ENCODE assay signal across 32 cellular contexts in the genomic region with DNA sequence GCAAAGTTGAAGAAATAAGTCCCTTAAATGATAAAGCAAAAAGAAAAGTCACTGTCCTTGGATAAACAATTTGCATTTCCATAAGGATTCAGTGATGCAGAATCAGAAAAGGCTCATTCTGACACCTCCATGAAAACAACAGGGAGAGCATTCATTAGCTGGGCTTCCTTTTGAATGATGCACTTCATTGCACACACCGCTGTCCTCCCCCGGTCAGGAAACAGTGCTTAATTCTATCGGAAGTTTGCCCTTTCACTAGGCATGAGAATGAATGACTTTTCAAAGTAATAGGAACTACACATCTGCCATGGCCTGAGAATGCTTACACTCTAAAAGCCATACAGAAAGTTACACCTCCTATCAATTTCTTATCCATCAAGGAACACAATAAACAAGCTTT. TPM values are rescaled to one million over a fixed set of nuclear protein-coding genes. Genes with fewer than 3 reads are reported as not detected.
A peak's percentile ranks its signal among the peaks of the same experiment; 100 is the strongest.
DNase-seq lines count a peak whose midpoint lies in the region; ATAC-seq, FAIRE-seq and TF ChIP-seq lines count a peak whose summit lies in the region.
"Had no signal": no experiment of that assay in that cellular context is flagged by ENCODE, and none has a peak within 500 bp of the region (broad histone marks: within the 10 kb centered on the region; RNA-seq: fewer than 3 reads in every experiment).

No MANE protein-coding gene starts in this region.

- H4K91ac ChIP-seq in neuronal stem cell (ENCODE audit: low read depth, low read length, poor library complexity) = no peak overlapping the region

- intact Hi-C loops in ovary (cut with DNase I) = no loop called here

- no peak overlapping the region for H2BK120ac ChIP-seq in neuronal stem cell (ENCODE audit: low read depth, low read length)

- WGBS in neuronal stem cell (ENCODE audit: extremely low coverage in 2 of 2, insufficient read length in 2 of 2, insufficient replicate concordance in 1 of 2), 2 donors = no CpG with 5 or more reads among the region's 3 CpGs
- 82 to 87% (median 83%) methylated on average over 3 of the region's 3 CpGs for WGBS in ovary, 3 donors

- H3K27me3 ChIP-seq in RWPE2 (ENCODE audit: insufficient read depth, poor library complexity, severe bottlenecking) (no peaks in the 10 kb centered on the region), neuronal stem cell (ENCODE audit: control insufficient read depth in 3 of 3, insufficient read depth in 3 of 3, low read depth in 1 of 3, low read length in 3 of 3) (no peaks in the 10 kb centered on the region), ovary (no peaks in the 10 kb centered on the region)

- H3K79me1 ChIP-seq in neuronal stem cell (ENCODE audit: low read depth, low read length) = no peaks in the 10 kb centered on the region

- no peak overlapping the region for H3K14ac ChIP-seq in neuronal stem cell (ENCODE audit: low read length)

- TF ChIP-seq POLR2A in ovary (IDR thresholded peaks at IDR 0.05) = no peak

- TF ChIP-seq EP300 in ovary (IDR thresholded peaks at IDR 0.05) = no peak

- peak overlapping the region; percentile 52 for H3K27ac ChIP-seq in RWPE2 (ENCODE audit: poor library complexity, severe bottlenecking)
- peak overlapping the region; percentile 17 for H3K27ac ChIP-seq in neuronal stem cell (replicated peaks; ENCODE audit: low read length)
- no peak overlapping the region for H3K27ac ChIP-seq in ovary
- H3K27ac ChIP-seq: 22Rv1, RWPE1, SK-N-MC had no signal

- H4K8ac ChIP-seq in neuronal stem cell (ENCODE audit: low read depth, low read length) = no peak overlapping the region

- no peak overlapping the region for H3K4ac ChIP-seq in neuronal stem cell (ENCODE audit: low read length)

- H3K4me3 ChIP-seq in RWPE2 (ENCODE audit: severe bottlenecking) (no peak overlapping the region), neuronal stem cell (ENCODE audit: low read length in 2 of 2) (no peak overlapping the region), ovary (no peak overlapping the region)
- H3K4me3 ChIP-seq: K562, SK-N-MC had no signal

- H3K18ac ChIP-seq in neuronal stem cell (ENCODE audit: low read length) = no peak overlapping the region

- H2BK15ac ChIP-seq in neuronal stem cell (ENCODE audit: low read length) = no peak overlapping the region

- H3K23ac ChIP-seq in neuronal stem cell (ENCODE audit: low read depth, low read length, poor library complexity) = no peak overlapping the region

- no peaks in the 10 kb centered on the region for H3K36me3 ChIP-seq in RWPE2 (ENCODE audit: low read depth)
- no peaks in the 10 kb centered on the region for H3K36me3 ChIP-seq in neuronal stem cell (replicated peaks in 1 of 2; ENCODE audit: control insufficient read depth in 2 of 2, insufficient read depth in 2 of 2, low read length in 2 of 2)
- H3K36me3 ChIP-seq in ovary = no peaks in the 10 kb centered on the region

- H2BK12ac ChIP-seq in neuronal stem cell (ENCODE audit: low read length) = no peak overlapping the region

- FAIRE-seq in D721Med (lab: Jason Lieb, UNC) = peak; percentile 77
- FAIRE-seq: GM18507, HTR-8/SVneo, K562 had no signal

- no peak for DNase-seq in D721Med (ENCODE audit: insufficient read length, low spot score)
- DNase-seq in RWPE2 (ENCODE audit: low spot score) = no peak
- DNase-seq in kidney tubule cell (ENCODE audit: low spot score) = peak; percentile 40
- peak; percentile 32 for DNase-seq in neuronal stem cell (ENCODE audit: low spot score)
- no peak for DNase-seq in dermis blood vessel endothelial cell
- DNase-seq in ovary = no peak
- DNase-seq: ACHN; CD4-positive, alpha-beta T cell; DMS53; H7; Kasumi-1; MV-4-11; NCI-H1105; NCI-H1436 treated with DMSO at 0.1 percent for 48 hours; NCI-H187 treated with DMSO at 0.1 percent for 48 hours; NCI-H2171 treated with DMSO at 0.1 percent for 48 hours; NCI-H345; NCI-H524; NCI-H774; SHP77 treated with DMSO at 0.1 percent for 48 hours had no signal

- peaks cover 13% of the 10 kb centered on the region for H3K4me1 ChIP-seq in RWPE2 (ENCODE audit: insufficient read depth, poor library complexity, severe bottlenecking)
- peaks cover 0 to 9% of the 10 kb centered on the region in 2 donors for H3K4me1 ChIP-seq in neuronal stem cell (ENCODE audit: control insufficient read depth in 2 of 2, insufficient read depth in 1 of 2, low read depth in 1 of 2, low read length in 2 of 2)
- H3K4me1 ChIP-seq in ovary (ENCODE audit: insufficient read depth) = no peaks in the 10 kb centered on the region

- TF ChIP-seq CTCF in D721Med (IDR thresholded peaks at IDR 0.05; ENCODE audit: insufficient read depth, missing control alignments) (no peak), RWPE2 (IDR thresholded peaks at IDR 0.05; ENCODE audit: poor library complexity, severe bottlenecking) (no peak), ovary (IDR thresholded peaks at IDR 0.05) (no peak)

- H2BK5ac ChIP-seq in neuronal stem cell (ENCODE audit: low read length) = no peak overlapping the region

- H3K9me3 ChIP-seq in RWPE2 (ENCODE audit: severe bottlenecking) (no peaks in the 10 kb centered on the region), neuronal stem cell (replicated peaks in 1 of 2; ENCODE audit: control insufficient read depth in 2 of 2, insufficient read depth in 1 of 2, low read depth in 1 of 2, low read length in 2 of 2) (peaks cover 0 to 4% of the 10 kb centered on the region in 2 donors), ovary (no peaks in the 10 kb centered on the region)

- H2AFZ ChIP-seq in neuronal stem cell (ENCODE audit: low read length) = peak overlapping the region; percentile 13

- ATAC-seq in RWPE2 (ENCODE audit: low read depth) (no peak), HG03520 (IDR thresholded peaks at IDR 0.05; ENCODE audit: unreplicated experiment) (no peak)
- ATAC-seq: K562, Panc1 had no signal

- no peak overlapping the region for H3K9ac ChIP-seq in neuronal stem cell (ENCODE audit: low read depth, low read length, poor library complexity)

- no peak overlapping the region for H2AK5ac ChIP-seq in neuronal stem cell (ENCODE audit: low read depth, low read length)

- no peak overlapping the region for H3K4me2 ChIP-seq in neuronal stem cell (ENCODE audit: insufficient read depth, low read length, poor library complexity, severe bottlenecking)

RNA-seq across cellular contexts. Expression of a gene that starts 4.2 kb away (rescaled TPM):
- 0.26 TPM for polyA plus RNA-seq in neuronal stem cell (2013, experiment 1 of 2)
- 0.30 TPM for polyA plus RNA-seq in neuronal stem cell (2013, experiment 2 of 2)
- total RNA-seq in dermis blood vessel endothelial cell (not detected in 2 replicates), ovary (under 1 TPM in 1 of 7 donors, not detected in 6; 0.34 TPM)
- polyA plus RNA-seq in ovary = under 1 TPM in 1 of 2 donors, not detected in 1; 0.02 TPM
- total RNA-seq: CD4-positive, alpha-beta T cell; Daoy; G401; H7; K562; M059J had no signal
- polyA plus RNA-seq: BJ, K562 had no signal

Comparison
In these comparisons a context has a peak if more than half of its experiments do, and no peak if none do; other contexts are left out.
1. DNase-seq: peak in kidney tubule cell (single experiment) and neuronal stem cell (single experiment); none in D721Med (single experiment), RWPE2 (single experiment), dermis blood vessel endothelial cell (single experiment) and ovary (0 of 5).
2. H3K27ac ChIP-seq: peak in RWPE2 (single experiment) and neuronal stem cell (single experiment); none in ovary (0 of 2).